8 cellular contexts compared by ENCODE assay signal in the genomic region with DNA sequence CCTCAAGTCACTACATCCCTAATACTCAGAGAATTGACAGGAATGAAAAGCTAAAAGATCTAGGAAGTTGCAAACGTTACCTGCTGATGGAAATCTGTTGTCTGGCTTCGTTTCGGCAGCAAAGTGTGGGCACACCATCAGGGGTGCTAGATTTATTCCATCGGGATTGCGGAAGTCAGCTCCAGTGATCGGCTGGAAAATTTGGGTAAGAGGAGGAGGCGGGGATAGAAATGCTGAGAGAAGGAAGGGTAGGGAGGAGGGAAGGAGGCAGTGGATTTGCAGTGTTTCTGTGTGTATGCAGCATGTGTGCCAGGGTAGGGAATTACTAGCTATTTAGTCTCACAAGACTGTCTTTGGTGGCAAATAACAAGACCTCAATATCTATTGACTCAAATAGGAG. TPM values are rescaled to one million over a fixed set of nuclear protein-coding genes. Genes with fewer than 3 reads are reported as not detected.
DNase-seq lines count a peak whose midpoint lies in the region; ATAC-seq and TF ChIP-seq lines count a peak whose summit lies in the region.

A gene (minus strand): TSS at position 127 of the 400 bp plus-strand sequence. CDS start 1,455 bp downstream, outside the sequence.

- DNase-seq in GM23338 (ENCODE audit: low spot score) (peak; percentile 21), brain microvascular endothelial cell (no peak), left lung (no peak), iPS-NIHi7 (ENCODE audit: extremely low spot score) (no peak), A172 (ENCODE audit: low spot score) (no peak), NCI-H510A (lab: John Stamatoyannopoulos, UW) (no peak), DMS114 treated with DMSO at 0.1 percent for 48 hours (lab: John Stamatoyannopoulos, UW; ENCODE audit: unreplicated experiment) (no peak)

- no peak within 1 kb of the TSS for H3K27ac Mint-ChIP-seq in GM23338

- H4K20me1 ChIP-seq in GM23338 (replicated peaks; ENCODE audit: insufficient read depth): no peaks in the 10 kb centered on the region

- no peak within 1 kb of the TSS for H2AFZ ChIP-seq in GM23338

- ATAC-seq in GM23338 (peak; percentile 24), left lung (peak; percentile 35)

- H3K9me3 ChIP-seq in left lung: no peaks in the 10 kb centered on the region
- H3K9me3 ChIP-seq in subcutaneous abdominal adipose tissue (ENCODE audit: control insufficient read depth in 5 of 5, low read length in 5 of 5): no peaks in the 10 kb centered on the region

- H3K4me3 Mint-ChIP-seq in GM23338: peak within 1 kb of the TSS; percentile 14; the same call in 2 of the 3 replicates

- no peak within 1 kb of the TSS for H3K4me2 ChIP-seq in GM23338

- H3K4me1 ChIP-seq in GM23338 (ENCODE audit: insufficient read depth) (peaks cover 27% of the 10 kb centered on the region), left lung (peaks cover 8 to 22% of the 10 kb centered on the region in 2 donors), subcutaneous abdominal adipose tissue (ENCODE audit: control insufficient read depth in 5 of 5, insufficient read depth in 5 of 5, low read length in 5 of 5) (peaks cover 3 to 29% (median 18%) of the 10 kb centered on the region in 5 donors)

- in situ Hi-C loops in brain microvascular endothelial cell (cut with HindIII; ENCODE audit: low pct_ligation_motif_present, low sequenced_read_pairs): loop anchor here (25.0 kb wide), 2 partner anchors 129 to 171 kb away; a partner anchor contains a TSS

- no peaks in the 10 kb centered on the region for H3K9me2 ChIP-seq in GM23338 (ENCODE audit: insufficient read depth)

- H3K36me3 ChIP-seq in GM23338 (ENCODE audit: insufficient read depth) (peaks cover 16% of the 10 kb centered on the region), brain microvascular endothelial cell (replicated peaks) (peaks cover 21% of the 10 kb centered on the region), left lung (peaks cover 0 to 35% of the 10 kb centered on the region in 2 donors), subcutaneous abdominal adipose tissue (ENCODE audit: control insufficient read depth in 5 of 5, insufficient read depth in 5 of 5, low read length in 5 of 5) (peaks cover 34 to 38% (median 34%) of the 10 kb centered on the region in 5 donors)

- no peaks in the 10 kb centered on the region for H3K36me3 Mint-ChIP-seq in GM23338 (ENCODE audit: low read depth)

- H3K79me2 ChIP-seq in GM23338 (replicated peaks; ENCODE audit: insufficient read depth): no peaks in the 10 kb centered on the region

- no peaks in the 10 kb centered on the region for H3K27me3 ChIP-seq in GM23338 (ENCODE audit: insufficient read depth)
- H3K27me3 ChIP-seq in brain microvascular endothelial cell (replicated peaks): no peaks in the 10 kb centered on the region
- no peaks in the 10 kb centered on the region for H3K27me3 ChIP-seq in left lung
- no peaks in the 10 kb centered on the region for H3K27me3 ChIP-seq in subcutaneous abdominal adipose tissue (ENCODE audit: control insufficient read depth in 5 of 5, insufficient read depth in 4 of 5, low read length in 5 of 5)

- no peaks in the 10 kb centered on the region for H3F3A ChIP-seq in GM23338 (replicated peaks; ENCODE audit: low read depth)

- H3K27ac ChIP-seq in GM23338 (ENCODE audit: low read depth): no peak within 1 kb of the TSS
- no peak within 1 kb of the TSS for H3K27ac ChIP-seq in brain microvascular endothelial cell
- H3K27ac ChIP-seq in left lung: peak within 1 kb of the TSS in 1 of 2 donors; percentile 51
- peak within 1 kb of the TSS; percentile 18 for H3K27ac ChIP-seq in subcutaneous abdominal adipose tissue (ENCODE audit: low read depth, low read length)

- H3K9ac ChIP-seq in subcutaneous abdominal adipose tissue (ENCODE audit: low read length in 5 of 5): peak within 1 kb of the TSS; percentile 3 to 48 (median 37)

- TF ChIP-seq CTCF in GM23338 (conservative IDR thresholded peaks at IDR 0.05; ENCODE audit: low read depth in 2 of 2): no peak
- TF ChIP-seq CTCF in brain microvascular endothelial cell (IDR thresholded peaks at IDR 0.05; ENCODE audit: low read depth, low read length, missing control alignments): no peak
- TF ChIP-seq CTCF in left lung (IDR thresholded peaks at IDR 0.05): no peak

- peaks cover 30% of the 10 kb centered on the region for H3K4me1 Mint-ChIP-seq in GM23338

- H3K9me3 Mint-ChIP-seq in GM23338: no peaks in the 10 kb centered on the region

- peaks cover 2% of the 10 kb centered on the region for H3K27me3 Mint-ChIP-seq in GM23338 (ENCODE audit: insufficient read depth, low read depth, poor library complexity)

- intact Hi-C loops in left lung (cut with DNase I): no loop called here

- H3K4me3 ChIP-seq in GM23338 (no peak within 1 kb of the TSS), brain microvascular endothelial cell (ENCODE audit: low read depth, low read length) (peak within 1 kb of the TSS; percentile 15), left lung (peak within 1 kb of the TSS in 1 of 2 donors; percentile 12), subcutaneous abdominal adipose tissue (ENCODE audit: low read depth in 1 of 5, low read length in 5 of 5) (peak within 1 kb of the TSS; percentile 26 to 71 (median 57))

TF ChIP-seq in GM23338, 12 proteins besides CTCF, POLR2A, EP300 and RAD21 (continues in another document):
- no peak for TF ChIP-seq STAT1 (IDR thresholded peaks at IDR 0.05; ENCODE audit: unreplicated experiment)
- no peak for TF ChIP-seq CREB1 (CRISPR knock-in tag; IDR thresholded peaks at IDR 0.05; ENCODE audit: low read depth)
- TF ChIP-seq, protein P1, sequence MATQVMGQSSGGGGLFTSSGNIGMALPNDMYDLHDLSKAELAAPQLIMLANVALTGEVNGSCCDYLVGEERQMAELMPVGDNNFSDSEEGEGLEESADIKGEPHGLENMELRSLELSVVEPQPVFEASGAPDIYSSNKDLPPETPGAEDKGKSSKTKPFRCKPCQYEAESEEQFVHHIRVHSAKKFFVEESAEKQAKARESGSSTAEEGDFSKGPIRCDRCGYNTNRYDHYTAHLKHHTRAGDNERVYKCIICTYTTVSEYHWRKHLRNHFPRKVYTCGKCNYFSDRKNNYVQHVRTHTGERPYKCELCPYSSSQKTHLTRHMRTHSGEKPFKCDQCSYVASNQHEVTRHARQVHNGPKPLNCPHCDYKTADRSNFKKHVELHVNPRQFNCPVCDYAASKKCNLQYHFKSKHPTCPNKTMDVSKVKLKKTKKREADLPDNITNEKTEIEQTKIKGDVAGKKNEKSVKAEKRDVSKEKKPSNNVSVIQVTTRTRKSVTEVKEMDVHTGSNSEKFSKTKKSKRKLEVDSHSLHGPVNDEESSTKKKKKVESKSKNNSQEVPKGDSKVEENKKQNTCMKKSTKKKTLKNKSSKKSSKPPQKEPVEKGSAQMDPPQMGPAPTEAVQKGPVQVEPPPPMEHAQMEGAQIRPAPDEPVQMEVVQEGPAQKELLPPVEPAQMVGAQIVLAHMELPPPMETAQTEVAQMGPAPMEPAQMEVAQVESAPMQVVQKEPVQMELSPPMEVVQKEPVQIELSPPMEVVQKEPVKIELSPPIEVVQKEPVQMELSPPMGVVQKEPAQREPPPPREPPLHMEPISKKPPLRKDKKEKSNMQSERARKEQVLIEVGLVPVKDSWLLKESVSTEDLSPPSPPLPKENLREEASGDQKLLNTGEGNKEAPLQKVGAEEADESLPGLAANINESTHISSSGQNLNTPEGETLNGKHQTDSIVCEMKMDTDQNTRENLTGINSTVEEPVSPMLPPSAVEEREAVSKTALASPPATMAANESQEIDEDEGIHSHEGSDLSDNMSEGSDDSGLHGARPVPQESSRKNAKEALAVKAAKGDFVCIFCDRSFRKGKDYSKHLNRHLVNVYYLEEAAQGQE (IDR thresholded peaks at IDR 0.05; ENCODE audit: unreplicated experiment): no peak
- no peak for TF ChIP-seq EZH2 (IDR thresholded peaks at IDR 0.05; ENCODE audit: low read depth, unreplicated experiment)
- no peak for TF ChIP-seq ZNF331 (CRISPR knock-in tag; IDR thresholded peaks at IDR 0.05; ENCODE audit: low read depth)

RNA-seq across cellular contexts. Expression of the gene that starts here (rescaled TPM):
- 1.7 and 2.8 TPM in 2 replicates for total RNA-seq in GM23338 (2014; rRNA removed; shearing (Covaris generic))
- 2.7 and 3.3 TPM in 2 replicates for polyA plus RNA-seq in GM23338 (2016; fragmentation: Nextera tagmentation; extraction: Ambion mirVana)
- total RNA-seq in left lung: 10 to 100 TPM; 19.9 to 54.5 TPM
- total RNA-seq in A172 (2014; rRNA removed; shearing (Covaris generic)): 1.1 and 3.4 TPM in 2 replicates
